ENCODE assay signal across 1 cellular context in genomic region chr13:91623151-91623550, GRCh38.
TF ChIP-seq lines count a peak whose summit lies in the region.

No MANE protein-coding gene starts in this region.

TF ChIP-seq in GM23338, 12 proteins besides CTCF, POLR2A, EP300 and RAD21 (continued from another document):
- TF ChIP-seq REST (IDR thresholded peaks at IDR 0.05; ENCODE audit: unreplicated experiment) (no peak), ETS1 (IDR thresholded peaks at IDR 0.05) (no peak), STAT1 (IDR thresholded peaks at IDR 0.05; ENCODE audit: unreplicated experiment) (no peak), ZNF462 (CRISPR knock-in tag; IDR thresholded peaks at IDR 0.05) (no peak)
TF ChIP-seq in GM23338: peak in this region for 0.
